Comparison of ENCODE assay signal across 1 cellular context in the genomic region with DNA sequence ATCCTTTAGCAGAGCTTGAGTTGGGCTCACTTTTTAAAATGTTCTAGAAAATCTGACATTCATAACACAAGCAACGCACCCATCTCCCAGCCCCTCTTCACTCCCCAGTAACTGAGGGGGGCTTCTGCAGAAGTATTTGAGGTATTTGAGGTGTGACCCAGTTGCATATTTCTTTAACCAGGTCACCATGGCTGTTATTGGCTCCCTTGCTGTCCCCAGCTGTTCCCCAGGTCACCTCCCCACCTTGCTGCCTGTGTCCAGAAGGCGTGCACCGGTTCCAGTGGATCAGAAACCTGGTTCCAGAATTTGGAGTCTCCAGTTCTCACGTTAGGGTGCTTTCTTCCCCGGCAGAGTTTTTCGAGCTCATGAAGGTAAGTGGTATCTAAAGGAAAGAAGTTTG.
TF ChIP-seq lines count a peak whose summit lies in the region.

No MANE protein-coding gene starts in this region.

TF ChIP-seq in IMR-90, 13 proteins besides CTCF, POLR2A, EP300 and RAD21:
- TF ChIP-seq RCOR1 (IDR thresholded peaks at IDR 0.05; ENCODE audit: insufficient replicate concordance, low read length) (no peak), USF2 (IDR thresholded peaks at IDR 0.05; ENCODE audit: low read depth, low read length) (no peak), MXI1 (IDR thresholded peaks at IDR 0.05; ENCODE audit: borderline replicate concordance, low read depth, low read length) (no peak), CEBPB (IDR thresholded peaks at IDR 0.05; ENCODE audit: low read depth, low read length) (no peak), SMC3 (IDR thresholded peaks at IDR 0.05; ENCODE audit: low read depth, low read length) (no peak)
